1 cellular context compared by ENCODE assay signal in the genomic region with DNA sequence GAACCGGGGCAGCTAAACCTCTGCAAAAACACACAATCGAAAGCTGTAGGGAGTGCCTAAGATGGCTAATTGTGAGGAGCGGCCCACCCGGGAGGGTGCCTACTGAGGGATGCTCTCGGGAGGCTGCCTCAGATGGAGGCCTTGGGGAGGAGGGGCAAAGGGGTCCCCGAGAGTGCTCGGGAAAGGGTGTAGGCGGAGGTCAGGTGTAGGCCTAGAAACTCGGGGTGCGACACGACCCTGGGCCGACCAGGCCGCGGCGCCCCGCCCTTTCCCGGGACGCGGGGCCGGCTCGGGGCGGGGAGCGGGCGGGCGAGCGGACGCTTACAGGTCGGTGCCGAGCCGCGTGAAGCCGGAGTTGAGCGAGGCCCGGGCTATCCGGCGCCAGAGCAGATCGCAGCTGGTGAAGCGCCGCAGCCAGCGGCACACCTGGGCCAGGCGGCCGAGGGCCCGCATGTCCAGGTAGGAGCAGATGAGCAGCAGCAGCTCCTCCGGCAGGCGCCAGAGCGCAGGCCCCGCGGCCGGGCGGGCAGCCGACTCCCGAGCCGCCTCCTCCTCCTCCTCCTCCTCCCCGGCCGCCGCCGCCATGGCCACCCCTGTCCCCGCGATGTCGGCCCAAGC.
TF ChIP-seq lines count a peak whose summit lies in the region.

No MANE protein-coding gene starts in this region.

TF ChIP-seq in HepG2, 621 proteins besides CTCF, POLR2A, EP300 and RAD21 (continued from another document and continues in another):
- TF ChIP-seq CCDC6 (CRISPR knock-in tag; IDR thresholded peaks at IDR 0.05) (peak; percentile 64; the same call in 1 of the 2 replicates), ZFP90 (CRISPR knock-in tag; IDR thresholded peaks at IDR 0.05; ENCODE audit: borderline replicate concordance) (peak; percentile 47; the same call in 1 of the 2 replicates), NFATC3 (CRISPR knock-in tag; IDR thresholded peaks at IDR 0.05) (no peak), KDM5A (IDR thresholded peaks at IDR 0.05; ENCODE audit: borderline replicate concordance, low read length) (no peak), RBM39 (IDR thresholded peaks at IDR 0.05; ENCODE audit: low read depth, low read length, poor library complexity, severe bottlenecking) (no peak), GATAD2A (CRISPR knock-in tag; IDR thresholded peaks at IDR 0.05) (0 out of 2 replicates have a peak, but pooled peaks have one; percentile 21), ZBTB4 (CRISPR knock-in tag; IDR thresholded peaks at IDR 0.05; ENCODE audit: borderline replicate concordance) (no peak), ZNF629 (CRISPR knock-in tag; conservative IDR thresholded peaks at IDR 0.05) (peak; percentile 21; the same call in 1 of the 2 replicates), SATB2 (CRISPR knock-in tag; IDR thresholded peaks at IDR 0.05) (0 out of 2 replicates have a peak, but pooled peaks have one; percentile 51), ZNF10 (CRISPR knock-in tag; IDR thresholded peaks at IDR 0.05; ENCODE audit: borderline replicate concordance, low read depth) (no peak), NCOA1 (CRISPR knock-in tag; IDR thresholded peaks at IDR 0.05) (no peak), NKX3-1 (CRISPR knock-in tag; IDR thresholded peaks at IDR 0.05) (0 out of 2 replicates have a peak, but pooled peaks have one; percentile 33), HNF1A (IDR thresholded peaks at IDR 0.05; ENCODE audit: low read depth) (no peak), HNF1A (CRISPR knock-in tag; IDR thresholded peaks at IDR 0.05; ENCODE audit: borderline replicate concordance) (0 out of 2 replicates have a peak, but pooled peaks have one; percentile 8), ATF7-NPFF (CRISPR knock-in tag; IDR thresholded peaks at IDR 0.05; ENCODE audit: low read depth) (peak; percentile 79), NFAT5 (CRISPR knock-in tag; IDR thresholded peaks at IDR 0.05) (peak; percentile 95), ZNF446 (CRISPR knock-in tag; IDR thresholded peaks at IDR 0.05) (peak; percentile 30; the same call in 1 of the 2 replicates), KAT7 (CRISPR knock-in tag; IDR thresholded peaks at IDR 0.05; ENCODE audit: borderline replicate concordance) (peak; percentile 86), PHF20 (CRISPR knock-in tag; IDR thresholded peaks at IDR 0.05) (peak; percentile 11; the same call in 1 of the 2 replicates), ZFYVE20 (CRISPR knock-in tag; IDR thresholded peaks at IDR 0.05; ENCODE audit: borderline replicate concordance, low read depth) (0 out of 2 replicates have a peak, but pooled peaks have one; percentile 68), PBX3 (CRISPR knock-in tag; IDR thresholded peaks at IDR 0.05; ENCODE audit: borderline replicate concordance) (0 out of 2 replicates have a peak, but pooled peaks have one; percentile 73), ZFP82 (CRISPR knock-in tag; IDR thresholded peaks at IDR 0.05; ENCODE audit: borderline replicate concordance) (peak; percentile 13; the same call in 1 of the 2 replicates), SPEN (CRISPR knock-in tag; IDR thresholded peaks at IDR 0.05; ENCODE audit: low read depth) (peak; percentile 95), ARID4A (CRISPR knock-in tag; IDR thresholded peaks at IDR 0.05; ENCODE audit: borderline replicate concordance) (peak; percentile 39; the same call in 1 of the 2 replicates)
- TF ChIP-seq, protein P1, sequence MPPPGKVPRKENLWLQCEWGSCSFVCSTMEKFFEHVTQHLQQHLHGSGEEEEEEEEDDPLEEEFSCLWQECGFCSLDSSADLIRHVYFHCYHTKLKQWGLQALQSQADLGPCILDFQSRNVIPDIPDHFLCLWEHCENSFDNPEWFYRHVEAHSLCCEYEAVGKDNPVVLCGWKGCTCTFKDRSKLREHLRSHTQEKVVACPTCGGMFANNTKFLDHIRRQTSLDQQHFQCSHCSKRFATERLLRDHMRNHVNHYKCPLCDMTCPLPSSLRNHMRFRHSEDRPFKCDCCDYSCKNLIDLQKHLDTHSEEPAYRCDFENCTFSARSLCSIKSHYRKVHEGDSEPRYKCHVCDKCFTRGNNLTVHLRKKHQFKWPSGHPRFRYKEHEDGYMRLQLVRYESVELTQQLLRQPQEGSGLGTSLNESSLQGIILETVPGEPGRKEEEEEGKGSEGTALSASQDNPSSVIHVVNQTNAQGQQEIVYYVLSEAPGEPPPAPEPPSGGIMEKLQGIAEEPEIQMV (CRISPR knock-in tag; IDR thresholded peaks at IDR 0.05; ENCODE audit: low read depth), result peak; percentile 14; the same call in 1 of the 2 replicates
- TF ChIP-seq, protein P2, sequence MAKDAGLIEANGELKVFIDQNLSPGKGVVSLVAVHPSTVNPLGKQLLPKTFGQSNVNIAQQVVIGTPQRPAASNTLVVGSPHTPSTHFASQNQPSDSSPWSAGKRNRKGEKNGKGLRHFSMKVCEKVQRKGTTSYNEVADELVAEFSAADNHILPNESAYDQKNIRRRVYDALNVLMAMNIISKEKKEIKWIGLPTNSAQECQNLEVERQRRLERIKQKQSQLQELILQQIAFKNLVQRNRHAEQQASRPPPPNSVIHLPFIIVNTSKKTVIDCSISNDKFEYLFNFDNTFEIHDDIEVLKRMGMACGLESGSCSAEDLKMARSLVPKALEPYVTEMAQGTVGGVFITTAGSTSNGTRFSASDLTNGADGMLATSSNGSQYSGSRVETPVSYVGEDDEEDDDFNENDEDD (CRISPR knock-in tag; IDR thresholded peaks at IDR 0.05; ENCODE audit: borderline replicate concordance), result peak; percentile 23; the same call in 1 of the 2 replicates
